21 cellular contexts compared by ENCODE assay signal in the genomic region with DNA sequence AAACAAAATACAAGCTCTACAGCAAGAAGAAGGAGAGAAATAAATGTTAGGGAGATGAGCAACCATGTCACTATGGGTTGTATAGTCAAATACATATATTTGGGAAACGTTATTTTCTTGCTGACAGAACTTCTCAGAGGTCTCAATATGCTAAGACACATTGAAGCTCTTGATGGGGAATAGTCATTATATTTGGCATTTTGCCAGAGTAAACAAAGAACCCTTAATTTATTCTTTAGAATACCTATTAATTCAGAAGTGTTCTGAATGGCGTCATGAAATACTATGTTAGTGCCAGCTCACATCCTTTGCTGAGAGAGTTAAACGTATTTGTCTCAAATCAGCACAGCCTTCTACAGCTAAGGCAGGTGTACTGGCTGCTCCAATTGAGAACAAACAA.
"Had no signal": no experiment of that assay in that cellular context is flagged by ENCODE, and none has a peak within 500 bp of the region (broad histone marks: within the 10 kb centered on the region; RNA-seq: fewer than 3 reads in every experiment).

No MANE protein-coding gene starts in this region.

- ATAC-seq: Panc1, PC-3, Right ventricle myocardium inferior, SK-N-SH treated with all-trans-retinoic acid at 6 μM for 48 hours, T-helper 17 cell had no signal

- DNase-seq: Karpas-422; KG1; MG63; NCI-H1092; NCI-H1436 treated with DMSO at 0.1 percent for 48 hours; NCI-H1694; NCI-H187 treated with DMSO at 0.1 percent for 48 hours; NCI-H2029 treated with DMSO at 0.1 percent for 48 hours; NCI-H2107; NCI-H2227 treated with DMSO at 0.1 percent for 48 hours; NCI-H524; NCI-H526 treated with DMSO at 0.1 percent for 48 hours; NK-92 treated with Interleukin-12 subunit alpha and Interleukin-12 subunit beta, amount 100 ng/mL, for 24 hours; PC-3; SHP77 treated with DMSO at 0.1 percent for 48 hours; SJCRH30; T-helper 1 cell; T-helper 17 cell had no signal
